ENCODE assay signal across 16 cellular contexts in genomic region chr15:48981941-48982340, GRCh38. TPM values are rescaled to one million over a fixed set of nuclear protein-coding genes. Genes with fewer than 3 reads are reported as not detected.
A peak's percentile ranks its signal among the peaks of the same experiment; 100 is the strongest.
DNase-seq lines count a peak whose midpoint lies in the region; ATAC-seq, FAIRE-seq and TF ChIP-seq lines count a peak whose summit lies in the region.
"Had no signal": no experiment of that assay in that cellular context is flagged by ENCODE, and none has a peak within 500 bp of the region (broad histone marks: within the 10 kb centered on the region; RNA-seq: fewer than 3 reads in every experiment).

No MANE protein-coding gene starts in this region.

- DNase-seq in RPMI8226 (peak; percentile 77), bronchial epithelial cell (ENCODE audit: low read depth) (peak; percentile 12), islet precursor cell (peak; percentile 52), NCI-H187 (lab: John Stamatoyannopoulos, UW) (no peak), NCI-H82 treated with DMSO at 0.1 percent for 48 hours (lab: John Stamatoyannopoulos, UW; ENCODE audit: unreplicated experiment) (no peak), HK-2 (ENCODE audit: unreplicated experiment) (no peak)
- no peak for DNase-seq in natural killer cell treated with Interleukin-12 subunit alpha and Interleukin-12 subunit beta and Interleukin-15 and Interleukin-18, amount 100 ng/mL, for 72 hours (ENCODE audit: low spot score)
- DNase-seq: BE2C; CD4-positive, alpha-beta T cell; NCI-H1436; NCI-H2081; NCI-H82; SIG-M5 had no signal

- H3K27ac Mint-ChIP-seq in natural killer cell treated with Interleukin-12 subunit alpha and Interleukin-12 subunit beta and Interleukin-15 and Interleukin-18, amount 100 ng/mL, for 72 hours = no peak overlapping the region
- H3K27ac Mint-ChIP-seq: CD4-positive, alpha-beta T cell had no signal

- H3K27me3 ChIP-seq in bronchial epithelial cell (ENCODE audit: control insufficient read depth, insufficient read depth, low read length) = no peaks in the 10 kb centered on the region
- H3K27me3 ChIP-seq: BE2C had no signal

- FAIRE-seq in bronchial epithelial cell (lab: Jason Lieb, UNC) = no peak
- FAIRE-seq: K562, RCC 7860 had no signal

- H3K36me3 ChIP-seq in bronchial epithelial cell (ENCODE audit: control insufficient read depth, insufficient read depth, low read length) = no peaks in the 10 kb centered on the region
- H3K36me3 ChIP-seq: BE2C had no signal

- no peak overlapping the region for H3K4me3 ChIP-seq in bronchial epithelial cell (ENCODE audit: low read depth, low read length)
- H3K4me3 ChIP-seq: K562 had no signal

- H3K9me3 Mint-ChIP-seq in natural killer cell treated with Interleukin-12 subunit alpha and Interleukin-12 subunit beta and Interleukin-15 and Interleukin-18, amount 100 ng/mL, for 72 hours = no peaks in the 10 kb centered on the region
- H3K9me3 Mint-ChIP-seq: CD4-positive, alpha-beta T cell had no signal

- H3K4me1 Mint-ChIP-seq in natural killer cell treated with Interleukin-12 subunit alpha and Interleukin-12 subunit beta and Interleukin-15 and Interleukin-18, amount 100 ng/mL, for 72 hours (ENCODE audit: low read depth in 2 of 2) = no peaks in the 10 kb centered on the region

- TF ChIP-seq CTCF in bronchial epithelial cell (IDR thresholded peaks at IDR 0.05; ENCODE audit: insufficient read depth, low read length, severe bottlenecking) = no peak

- no peaks in the 10 kb centered on the region for H3K36me3 Mint-ChIP-seq in natural killer cell treated with Interleukin-12 subunit alpha and Interleukin-12 subunit beta and Interleukin-15 and Interleukin-18, amount 100 ng/mL, for 72 hours

- no peak for ATAC-seq in natural killer cell treated with Interleukin-12 subunit alpha and Interleukin-12 subunit beta and Interleukin-15 and Interleukin-18, amount 100 ng/mL, for 72 hours

- peaks cover 7 to 11% of the 10 kb centered on the region in 2 donors for H3K27me3 Mint-ChIP-seq in natural killer cell treated with Interleukin-12 subunit alpha and Interleukin-12 subunit beta and Interleukin-15 and Interleukin-18, amount 100 ng/mL, for 72 hours

- H3K4me3 Mint-ChIP-seq in natural killer cell treated with Interleukin-12 subunit alpha and Interleukin-12 subunit beta and Interleukin-15 and Interleukin-18, amount 100 ng/mL, for 72 hours = no peak overlapping the region
- H3K4me3 Mint-ChIP-seq: CD4-positive, alpha-beta T cell had no signal

RNA-seq across cellular contexts. Expression of gene SHC4, which starts 18.2 kb away (rescaled TPM):
- total RNA-seq in bronchial epithelial cell = under 0.01 and 0.26 TPM in 2 replicates
- 1 to 10 TPM in 1 of 2 donors, under 1 TPM in 1; 0.57 to 2.8 TPM for total RNA-seq in natural killer cell treated with Interleukin-12 subunit alpha and Interleukin-12 subunit beta and Interleukin-15 and Interleukin-18, amount 100 ng/mL, for 72 hours
- total RNA-seq: CD4-positive, alpha-beta T cell; G401 had no signal

Comparison
In these comparisons a context has a peak if more than half of its experiments do, and no peak if none do; other contexts are left out.
1. DNase-seq: peak in RPMI8226 (single experiment), bronchial epithelial cell (single experiment) and islet precursor cell (single experiment); none in NCI-H187 (0 of 2), natural killer cell treated with Interleukin-12 subunit alpha and Interleukin-12 subunit beta and Interleukin-15 and Interleukin-18, amount 100 ng/mL, for 72 hours (single experiment), NCI-H82 treated with DMSO at 0.1 percent for 48 hours (single experiment) and HK-2 (single experiment).